Comparison of ENCODE assay signal across 17 cellular contexts in the genomic region with DNA sequence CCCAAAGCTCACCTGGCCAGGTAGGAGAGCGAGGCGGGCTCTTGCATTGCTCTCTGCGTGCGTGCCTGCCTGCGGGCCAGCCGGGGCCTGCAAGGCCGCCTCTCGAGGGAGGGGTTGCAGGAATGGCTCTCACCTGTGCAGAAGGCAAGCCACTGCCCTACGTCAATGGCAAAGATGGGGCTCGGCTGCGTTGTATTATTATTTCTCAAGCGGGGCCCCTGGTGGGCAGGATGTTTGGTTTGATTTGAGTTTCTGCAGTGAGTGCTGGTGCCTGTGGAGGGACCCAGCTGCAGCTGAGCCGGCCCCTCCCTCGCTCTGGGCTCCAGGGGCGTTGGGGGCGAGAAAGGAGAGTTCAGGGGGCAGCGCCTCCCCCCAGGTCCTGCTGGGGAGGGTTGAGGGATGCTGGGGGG.
DNase-seq lines count a peak whose midpoint lies in the region; ATAC-seq, FAIRE-seq and TF ChIP-seq lines count a peak whose summit lies in the region.
"Had no signal": no experiment of that assay in that cellular context is flagged by ENCODE, and none has a peak within 500 bp of the region (broad histone marks: within the 10 kb centered on the region; RNA-seq: fewer than 3 reads in every experiment).

No MANE protein-coding gene starts in this region.

- no peak overlapping the region for H3K4me3 ChIP-seq in breast epithelium
- H3K4me3 ChIP-seq: lung, SJCRH30 had no signal

- no peak for TF ChIP-seq CTCF in breast epithelium (IDR thresholded peaks at IDR 0.05)
- no peak for TF ChIP-seq CTCF in GM20000 (IDR thresholded peaks at IDR 0.05; ENCODE audit: extremely low read depth, missing control alignments)

- ATAC-seq in stimulated activated naive CD8-positive, alpha-beta T cell treated with anti-CD3 and anti-CD28 coated beads, Interleukin-15, Interleukin-2, amounts not matched to agents 100 U/mL and 50 U/mL, for 24 hours = no peak
- ATAC-seq in naive thymus-derived CD8-positive, alpha-beta T cell = peak; percentile 57 to 81
- ATAC-seq: activated CD4-positive, CD25-positive, alpha-beta regulatory T cell treated with anti-CD3 and anti-CD28 coated beads, Interleukin-2, amount 50 U/mL, for 24 hours; right cardiac atrium had no signal

- DNase-seq in stimulated activated naive CD8-positive, alpha-beta T cell treated with anti-CD3 and anti-CD28 coated beads, Interleukin-15, Interleukin-2, amounts not matched to agents 100 U/mL and 50 U/mL, for 24 hours = no peak
- DNase-seq in breast epithelium (ENCODE audit: low spot score in 2 of 2) (no peak), SHP77 (lab: John Stamatoyannopoulos, UW) (no peak), GM20000 (ENCODE audit: low spot score) (no peak), AG20443 (ENCODE audit: low spot score) (no peak), GM19239 (ENCODE audit: insufficient read length, low spot score) (no peak)
- DNase-seq in naive thymus-derived CD8-positive, alpha-beta T cell = peak in 7 of 10 donors; percentile 24 to 76 (median 65)
- DNase-seq: activated naive CD4-positive, alpha-beta T cell; GF-D8; NCI-H526 treated with DMSO at 0.1 percent for 48 hours had no signal

- H3K36me3 ChIP-seq in breast epithelium = peaks cover 4% of the 10 kb centered on the region

- peak overlapping the region; percentile 61 for H3K27ac Mint-ChIP-seq in stimulated activated naive CD8-positive, alpha-beta T cell treated with anti-CD3 and anti-CD28 coated beads, Interleukin-15, Interleukin-2, amounts not matched to agents 100 ng/mL and 50 ng/mL, for 24 hours
- peak overlapping the region; percentile 84 to 97 (median 92) for H3K27ac Mint-ChIP-seq in naive thymus-derived CD8-positive, alpha-beta T cell

- H3K27me3 Mint-ChIP-seq in stimulated activated naive CD8-positive, alpha-beta T cell treated with anti-CD3 and anti-CD28 coated beads, Interleukin-15, Interleukin-2, amounts not matched to agents 100 ng/mL and 50 ng/mL, for 24 hours = no peaks in the 10 kb centered on the region
- no peaks in the 10 kb centered on the region for H3K27me3 Mint-ChIP-seq in naive thymus-derived CD8-positive, alpha-beta T cell

- peaks cover 37% of the 10 kb centered on the region for H3K36me3 Mint-ChIP-seq in stimulated activated naive CD8-positive, alpha-beta T cell treated with anti-CD3 and anti-CD28 coated beads, Interleukin-15, Interleukin-2, amounts not matched to agents 100 ng/mL and 50 ng/mL, for 24 hours (ENCODE audit: low read depth)
- peaks cover 0 to 31% (median 1%) of the 10 kb centered on the region in 3 donors for H3K36me3 Mint-ChIP-seq in naive thymus-derived CD8-positive, alpha-beta T cell

- H3K4me1 ChIP-seq in breast epithelium = peaks cover 38 to 48% of the 10 kb centered on the region in 2 donors

- no peak for TF ChIP-seq POLR2A in breast epithelium (IDR thresholded peaks at IDR 0.05)

- intact Hi-C loops in breast epithelium (cut with DNase I; ENCODE audit: low total_unique reads) = no loop called here

- H3K9me3 ChIP-seq in breast epithelium = no peaks in the 10 kb centered on the region
- H3K9me3 ChIP-seq: SJCRH30 had no signal

- FAIRE-seq in GM19239 (lab: Jason Lieb, UNC) = no peak
- FAIRE-seq: urothelium cell line had no signal

- H3K27me3 ChIP-seq in breast epithelium = no peaks in the 10 kb centered on the region
- H3K27me3 ChIP-seq: SJCRH30 had no signal

- no peak overlapping the region for H3K4me3 Mint-ChIP-seq in stimulated activated naive CD8-positive, alpha-beta T cell treated with anti-CD3 and anti-CD28 coated beads, Interleukin-15, Interleukin-2, amounts not matched to agents 100 ng/mL and 50 ng/mL, for 24 hours
- peak overlapping the region in 9 of 10 donors; percentile 18 to 80 (median 56) for H3K4me3 Mint-ChIP-seq in naive thymus-derived CD8-positive, alpha-beta T cell
- H3K4me3 Mint-ChIP-seq: CD14-positive monocyte had no signal

- POLR2A ChIA-PET in naive thymus-derived CD8-positive, alpha-beta T cell (lab: Charles Lee) = interaction anchor here (1.0 to 9.9 kb wide), 8 partner anchors 11 to 148 kb away, joined by 3 to 304 read pairs (median 30); no protein-coding TSS in a partner anchor

- no peaks in the 10 kb centered on the region for H3K9me3 Mint-ChIP-seq in stimulated activated naive CD8-positive, alpha-beta T cell treated with anti-CD3 and anti-CD28 coated beads, Interleukin-15, Interleukin-2, amounts not matched to agents 100 ng/mL and 50 ng/mL, for 24 hours
- no peaks in the 10 kb centered on the region for H3K9me3 Mint-ChIP-seq in naive thymus-derived CD8-positive, alpha-beta T cell

- peaks cover 58% of the 10 kb centered on the region for H3K4me1 Mint-ChIP-seq in stimulated activated naive CD8-positive, alpha-beta T cell treated with anti-CD3 and anti-CD28 coated beads, Interleukin-15, Interleukin-2, amounts not matched to agents 100 ng/mL and 50 ng/mL, for 24 hours (ENCODE audit: low read depth)
- H3K4me1 Mint-ChIP-seq in naive thymus-derived CD8-positive, alpha-beta T cell = peaks cover 44 to 66% (median 63%) of the 10 kb centered on the region in 4 donors

- H3K27ac ChIP-seq in breast epithelium = peak overlapping the region; percentile 55 to 82

Comparison
In these comparisons a context has a peak if more than half of its experiments do, and no peak if none do; other contexts are left out.
1. DNase-seq: peak in naive thymus-derived CD8-positive, alpha-beta T cell (7 of 10); none in stimulated activated naive CD8-positive, alpha-beta T cell treated with anti-CD3 and anti-CD28 coated beads, Interleukin-15, Interleukin-2, amounts not matched to agents 100 U/mL and 50 U/mL, for 24 hours (single experiment), breast epithelium (0 of 2), SHP77 (0 of 2), GM20000 (single experiment), AG20443 (single experiment) and GM19239 (single experiment).